16 cellular contexts compared by ENCODE assay signal in the genomic region with DNA sequence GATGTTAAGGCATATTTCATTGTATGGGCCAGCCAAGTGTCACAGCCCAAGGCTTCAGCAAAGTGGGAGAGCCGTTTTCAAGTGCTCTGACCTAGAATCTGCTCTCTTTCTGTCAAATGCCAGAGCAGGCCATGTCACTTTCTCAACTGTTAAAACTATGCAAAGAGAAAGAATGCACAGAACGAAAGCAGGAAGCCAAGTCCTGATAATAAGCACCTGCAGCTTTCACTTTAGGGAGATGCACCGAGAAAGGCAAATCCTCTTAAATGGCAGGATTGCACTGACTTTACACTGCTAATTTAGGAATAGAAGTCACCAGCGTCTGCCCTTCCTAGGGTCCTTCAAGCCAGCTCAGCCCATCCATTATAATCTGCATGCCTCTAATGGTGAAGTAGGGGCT.
DNase-seq lines count a peak whose midpoint lies in the region; ATAC-seq and TF ChIP-seq lines count a peak whose summit lies in the region.
"Had no signal": no experiment of that assay in that cellular context is flagged by ENCODE, and none has a peak within 500 bp of the region (broad histone marks: within the 10 kb centered on the region; RNA-seq: fewer than 3 reads in every experiment).

No MANE protein-coding gene starts in this region.

- H3K9me3 ChIP-seq in DND-41 (ENCODE audit: insufficient read depth, low read length, severe bottlenecking) (no peaks in the 10 kb centered on the region), parathyroid adenoma (ENCODE audit: control insufficient read depth, low read length) (no peaks in the 10 kb centered on the region)
- H3K9me3 ChIP-seq: SK-N-SH had no signal

- H2AFZ ChIP-seq in DND-41 (ENCODE audit: low read depth, low read length) (peak overlapping the region; percentile 59), parathyroid adenoma (no peak overlapping the region)

- no peaks in the 10 kb centered on the region for H3K79me2 ChIP-seq in DND-41 (ENCODE audit: insufficient read depth, low read length)
- H3K79me2 ChIP-seq in parathyroid adenoma = no peaks in the 10 kb centered on the region

- H3K4me2 ChIP-seq in DND-41 (ENCODE audit: insufficient read depth, low read length) (peak overlapping the region; percentile 32; the same call in 1 of the 2 replicates), parathyroid adenoma (ENCODE audit: low read length) (peak overlapping the region; percentile 34)
- H3K4me2 ChIP-seq: SK-N-SH had no signal

- H3K9ac ChIP-seq in DND-41 (ENCODE audit: low read depth, low read length) (no peak overlapping the region), parathyroid adenoma (no peak overlapping the region)
- H3K9ac ChIP-seq: SK-N-SH had no signal

- no peak for TF ChIP-seq CTCF in DND-41 (IDR thresholded peaks at IDR 0.05; ENCODE audit: borderline replicate concordance, extremely low read depth, low read length, poor library complexity, severe bottlenecking)
- TF ChIP-seq CTCF in choroid plexus epithelial cell (conservative IDR thresholded peaks at IDR 0.05; ENCODE audit: low read depth, low read length) = no peak
- no peak for TF ChIP-seq CTCF in parathyroid adenoma (IDR thresholded peaks at IDR 0.05)

- no peak for DNase-seq in DND-41
- peak; percentile 30 for DNase-seq in choroid plexus epithelial cell (ENCODE audit: low read depth)
- no peak for DNase-seq in NCI-H524 treated with DMSO at 0.1 percent for 48 hours (lab: John Stamatoyannopoulos, UW)
- DNase-seq: activated naive CD4-positive, alpha-beta T cell treated with Interleukin-2 at 50 U/mL for 16 hours; brain microvascular endothelial cell; C1 segment of cervical spinal cord; DMS79 treated with DMSO at 0.1 percent for 48 hours; HFFc6; NCI-H1092 treated with DMSO at 0.1 percent for 48 hours; NCI-H2171; SK-N-SH had no signal

- H3K36me3 ChIP-seq in DND-41 (ENCODE audit: insufficient read depth, low read length) (no peaks in the 10 kb centered on the region), parathyroid adenoma (ENCODE audit: control insufficient read depth, insufficient read depth, low read length) (no peaks in the 10 kb centered on the region)
- H3K36me3 ChIP-seq: brain microvascular endothelial cell had no signal

- ATAC-seq in DND-41 (ENCODE audit: insufficient read depth, low read depth) (0 out of 3 replicates have a peak, but pooled peaks have one; percentile 34), GM19395 (IDR thresholded peaks at IDR 0.05; ENCODE audit: unreplicated experiment) (peak; percentile 68), GM21786 (IDR thresholded peaks at IDR 0.05; ENCODE audit: unreplicated experiment) (no peak), GM19035 (IDR thresholded peaks at IDR 0.05; ENCODE audit: unreplicated experiment) (no peak)
- ATAC-seq: stimulated activated effector memory CD8-positive, alpha-beta T cell treated with anti-CD3 and anti-CD28 coated beads, Interleukin-12 subunit alpha, Interleukin-12 subunit beta, amount 100 ng/mL, for 72 hours had no signal

- H3K27ac ChIP-seq in DND-41 (ENCODE audit: low read length) = peak overlapping the region; percentile 45; the same call in 1 of the 2 replicates
- no peak overlapping the region for H3K27ac ChIP-seq in parathyroid adenoma
- H3K27ac ChIP-seq: brain microvascular endothelial cell had no signal

- no peaks in the 10 kb centered on the region for H3K27me3 ChIP-seq in DND-41 (ENCODE audit: insufficient read depth, low read length, poor library complexity)
- no peaks in the 10 kb centered on the region for H3K27me3 ChIP-seq in parathyroid adenoma (ENCODE audit: control insufficient read depth, insufficient read depth, low read length)

- no peak overlapping the region for H3K4me3 ChIP-seq in DND-41 (ENCODE audit: low read depth in 1 of 2, low read length in 2 of 2)
- H3K4me3 ChIP-seq in choroid plexus epithelial cell (ENCODE audit: low read depth, low read length) = no peak overlapping the region
- H3K4me3 ChIP-seq in parathyroid adenoma (ENCODE audit: low read depth, low read length) = no peak overlapping the region

- H4K20me1 ChIP-seq in DND-41 (ENCODE audit: insufficient read depth, low read length) = no peaks in the 10 kb centered on the region

- H3K4me1 ChIP-seq in DND-41 (ENCODE audit: insufficient read depth, low read length) (peaks cover 34% of the 10 kb centered on the region), parathyroid adenoma (no peaks in the 10 kb centered on the region)

Comparison
In these comparisons a context has a peak if more than half of its experiments do, and no peak if none do; other contexts are left out.
1. ATAC-seq: peak in DND-41 (single experiment) and GM19395 (single experiment); none in GM21786 (single experiment) and GM19035 (single experiment).